ENCODE assay signal across 23 cellular contexts in the genomic region with DNA sequence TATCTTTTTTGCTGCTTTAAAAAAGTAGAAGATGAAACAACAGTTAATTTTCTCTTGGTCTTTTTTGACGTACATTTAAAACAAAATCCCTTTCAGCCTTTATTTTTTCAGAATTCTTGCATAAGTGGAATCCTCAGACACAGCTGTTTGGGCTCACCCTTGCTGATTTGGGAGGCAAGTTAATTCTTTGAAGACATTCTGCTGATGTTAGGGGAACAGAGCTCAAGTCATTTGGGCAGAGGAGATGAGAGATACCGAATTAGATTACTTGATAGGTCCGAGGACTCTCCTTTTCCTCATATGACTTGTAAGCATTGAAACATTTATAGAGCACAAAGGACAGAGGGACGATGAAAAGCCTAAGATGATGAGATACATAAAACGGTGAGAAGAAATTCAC.
A peak's percentile ranks its signal among the peaks of the same experiment; 100 is the strongest.
DNase-seq lines count a peak whose midpoint lies in the region; ATAC-seq and TF ChIP-seq lines count a peak whose summit lies in the region.
"Had no signal": no experiment of that assay in that cellular context is flagged by ENCODE, and none has a peak within 500 bp of the region (broad histone marks: within the 10 kb centered on the region; RNA-seq: fewer than 3 reads in every experiment).

No MANE protein-coding gene starts in this region.

- H2AFZ ChIP-seq in ACC112 (ENCODE audit: low read length, unreplicated experiment): peak overlapping the region; percentile 94

- no peaks in the 10 kb centered on the region for H3K36me3 ChIP-seq in ACC112 (ENCODE audit: insufficient read depth, low read length)
- H3K36me3 ChIP-seq in SJSA1: no peaks in the 10 kb centered on the region; the same call in 1 of the 2 replicates
- H3K36me3 ChIP-seq: suprapubic skin had no signal

- no peaks in the 10 kb centered on the region for H3K36me3 Mint-ChIP-seq in osteocyte (ENCODE audit: unreplicated experiment)

- TF ChIP-seq CTCF in osteocyte (IDR thresholded peaks at IDR 0.05): no peak

- ATAC-seq in left ventricle myocardium superior: peak; percentile 76
- ATAC-seq: esophagus mucosa, GM12878, HCT116 had no signal

- no peak overlapping the region for H3K4me3 ChIP-seq in ACC112 (ENCODE audit: low read depth, low read length)
- H3K4me3 ChIP-seq in SJSA1: no peak overlapping the region
- H3K4me3 ChIP-seq: GM12878, suprapubic skin had no signal

- no peak overlapping the region for H3K27ac ChIP-seq in ACC112 (ENCODE audit: low read depth, low read length)
- peak overlapping the region; percentile 92 for H3K27ac ChIP-seq in SJSA1
- H3K27ac ChIP-seq: suprapubic skin had no signal

- no peaks in the 10 kb centered on the region for H3K9me3 ChIP-seq in SJSA1 (replicated peaks)
- H3K9me3 ChIP-seq: suprapubic skin had no signal

- intact Hi-C loops in left ventricle myocardium superior (cut with micrococcal nuclease): no loop called here

- H3K4me1 Mint-ChIP-seq in osteocyte (ENCODE audit: unreplicated experiment): peaks cover 54% of the 10 kb centered on the region

- H3K27me3 ChIP-seq in ACC112 (ENCODE audit: insufficient read depth, low read length) (no peaks in the 10 kb centered on the region), SJSA1 (replicated peaks) (no peaks in the 10 kb centered on the region)
- H3K27me3 ChIP-seq: suprapubic skin had no signal

- H3K79me2 ChIP-seq in ACC112 (ENCODE audit: control insufficient read depth, insufficient read depth, low read length, unreplicated experiment): no peaks in the 10 kb centered on the region

- peaks cover 31% of the 10 kb centered on the region for H3K4me1 ChIP-seq in ACC112 (ENCODE audit: control insufficient read depth, insufficient read depth, low read length, unreplicated experiment)
- peaks cover 30% of the 10 kb centered on the region for H3K4me1 ChIP-seq in SJSA1 (replicated peaks)

- peak overlapping the region; percentile 93 for H3K27ac Mint-ChIP-seq in osteocyte (ENCODE audit: unreplicated experiment)
- H3K27ac Mint-ChIP-seq: activated T-helper 2 cell treated with anti-CD3 and anti-CD28 coated beads, Interferon-gamma antibody, Interleukin-2, Interleukin-4, amounts not matched to agents 10 μg/mL and 5 μg/mL and 100 μg/mL, durations not matched to agents 14 hours and 24 hours and 36 hours had no signal

- no peak overlapping the region for H3K4me3 Mint-ChIP-seq in osteocyte (ENCODE audit: unreplicated experiment)

- no peaks in the 10 kb centered on the region for H3K27me3 Mint-ChIP-seq in osteocyte (ENCODE audit: unreplicated experiment)

- H3K9me3 Mint-ChIP-seq in osteocyte (ENCODE audit: unreplicated experiment): no peaks in the 10 kb centered on the region
- H3K9me3 Mint-ChIP-seq: activated T-helper 2 cell treated with anti-CD3 and anti-CD28 coated beads, Interferon-gamma antibody, Interleukin-2, Interleukin-4, amounts not matched to agents 10 μg/mL and 5 μg/mL and 100 μg/mL, durations not matched to agents 14 hours and 24 hours and 36 hours had no signal

- DNase-seq in SJSA1 (ENCODE audit: low read depth in 1 of 2, low spot score in 2 of 2) (no peak), left ventricle myocardium superior (no peak), osteocyte (ENCODE audit: extremely low spot score, unreplicated experiment) (no peak), iPS-NIHi7 (ENCODE audit: extremely low spot score) (no peak), SK-N-DZ (ENCODE audit: low spot score) (no peak), GM03348 (ENCODE audit: low spot score) (no peak), cerebellar cortex (ENCODE audit: low spot score) (no peak)
- DNase-seq: activated CD4-positive, alpha-beta T cell treated with anti-CD3 and anti-CD28 coated beads for 4 hours; DMS 273 treated with DMSO at 0.1 percent for 48 hours; GDM1; islet precursor cell; KG1; NCI-H1092 treated with DMSO at 0.1 percent for 48 hours; NCI-H526 treated with DMSO at 0.1 percent for 48 hours; occipital lobe; stimulated activated CD4-positive, alpha-beta T cell treated with anti-CD3 and anti-CD28 coated beads, Interleukin-4, amount 100 ng/mL, for 4 hours; T1000 had no signal
